ENCODE assay signal across 1 cellular context in the genomic region with DNA sequence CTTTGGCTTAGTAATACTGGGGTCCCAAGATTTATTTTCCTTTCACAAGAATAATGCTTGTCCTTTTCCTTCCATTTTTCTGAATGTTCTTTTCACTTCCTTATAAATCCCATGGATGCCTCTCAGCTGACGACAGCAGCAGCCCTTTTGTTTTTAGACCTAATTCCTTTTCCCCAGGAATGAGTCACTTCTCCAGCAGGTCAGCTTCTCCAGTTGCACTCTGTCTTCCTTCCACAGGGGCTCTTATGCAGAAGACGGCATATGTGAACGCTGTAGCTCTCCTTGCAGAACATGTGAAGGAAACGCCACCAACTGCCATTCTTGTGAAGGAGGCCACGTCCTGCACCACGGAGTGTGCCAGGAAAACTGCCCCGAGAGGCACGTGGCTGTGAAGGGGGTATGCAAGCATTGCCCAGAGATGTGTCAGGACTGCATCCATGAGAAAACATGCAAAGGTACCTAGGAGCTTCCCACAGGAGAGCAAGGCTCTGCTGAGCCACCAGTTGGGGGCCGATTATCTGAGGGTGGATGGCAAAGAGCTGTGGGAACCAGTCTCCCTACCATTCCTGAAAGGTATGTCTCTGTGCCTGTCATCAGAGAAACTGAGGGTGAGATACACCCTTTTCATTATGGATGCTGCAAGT.
TF ChIP-seq lines count a peak whose summit lies in the region.

No MANE protein-coding gene starts in this region.

TF ChIP-seq in WTC11, 78 proteins besides CTCF, POLR2A, EP300 and RAD21 (continued from another document):
- TF ChIP-seq ARID4B (CRISPR knock-in tag; IDR thresholded peaks at IDR 0.05; ENCODE audit: borderline replicate concordance) (no peak), NR3C1 (CRISPR knock-in tag; conservative IDR thresholded peaks at IDR 0.05; ENCODE audit: low read depth) (no peak), ZNF219 (CRISPR knock-in tag; IDR thresholded peaks at IDR 0.05; ENCODE audit: borderline replicate concordance) (no peak), TP53 (CRISPR knock-in tag; IDR thresholded peaks at IDR 0.05) (no peak), PREB (CRISPR knock-in tag; IDR thresholded peaks at IDR 0.05; ENCODE audit: borderline replicate concordance) (no peak), TCF7 (CRISPR knock-in tag; IDR thresholded peaks at IDR 0.05; ENCODE audit: low read depth) (no peak), ZBTB21 (CRISPR knock-in tag; IDR thresholded peaks at IDR 0.05; ENCODE audit: borderline replicate concordance) (no peak)
- TF ChIP-seq, protein P1, sequence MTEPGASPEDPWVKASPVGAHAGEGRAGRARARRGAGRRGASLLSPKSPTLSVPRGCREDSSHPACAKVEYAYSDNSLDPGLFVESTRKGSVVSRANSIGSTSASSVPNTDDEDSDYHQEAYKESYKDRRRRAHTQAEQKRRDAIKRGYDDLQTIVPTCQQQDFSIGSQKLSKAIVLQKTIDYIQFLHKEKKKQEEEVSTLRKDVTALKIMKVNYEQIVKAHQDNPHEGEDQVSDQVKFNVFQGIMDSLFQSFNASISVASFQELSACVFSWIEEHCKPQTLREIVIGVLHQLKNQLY (CRISPR knock-in tag; IDR thresholded peaks at IDR 0.05) = no peak
